1 cellular context compared by ENCODE assay signal in genomic region chr3:183584246-183584913, GRCh38.
TF ChIP-seq lines count a peak whose summit lies in the region.

No MANE protein-coding gene starts in this region.

TF ChIP-seq in GM23338, 12 proteins besides CTCF, POLR2A, EP300 and RAD21 (continued from another document):
- no peak for TF ChIP-seq ETS1 (IDR thresholded peaks at IDR 0.05)
- no peak for TF ChIP-seq ZNF114 (CRISPR knock-in tag; IDR thresholded peaks at IDR 0.05)
- no peak for TF ChIP-seq REST (IDR thresholded peaks at IDR 0.05; ENCODE audit: unreplicated experiment)
